ENCODE assay signal across 8 cellular contexts in genomic region chr3:11640009-11640673, GRCh38. TPM values are rescaled to one million over a fixed set of nuclear protein-coding genes. Genes with fewer than 3 reads are reported as not detected.
A peak's percentile ranks its signal among the peaks of the same experiment; 100 is the strongest.
DNase-seq lines count a peak whose midpoint lies in the region; TF ChIP-seq lines count a peak whose summit lies in the region.

No MANE protein-coding gene starts in this region.

- no peaks in the 10 kb centered on the region for H3K9me2 ChIP-seq in Karpas-422 (replicated peaks; ENCODE audit: insufficient read depth, low read length)

- no peaks in the 10 kb centered on the region for H3K27me3 ChIP-seq in Karpas-422 (ENCODE audit: low read length)
- no peaks in the 10 kb centered on the region for H3K27me3 ChIP-seq in mammary epithelial cell (ENCODE audit: insufficient read depth, low read length)

- no peak for DNase-seq in AG10803 (ENCODE audit: low read depth)
- no peak for DNase-seq in Karpas-422
- DNase-seq in mammary epithelial cell = no peak
- no peak for DNase-seq in neural crest cell (ENCODE audit: low read depth, low spot score)
- no peak for DNase-seq in HCEC 1CT
- DNase-seq in AG08396 (ENCODE audit: low spot score) = no peak
- no peak for DNase-seq in mesenteric fat pad (ENCODE audit: low spot score)
- DNase-seq in stimulated activated CD4-positive, alpha-beta T cell treated with anti-CD3 and anti-CD28 coated beads, Interleukin-15, amount 100 ng/mL, for 24 hours = no peak

- H3K9ac ChIP-seq in Karpas-422 (ENCODE audit: low read length) (peak overlapping the region; percentile 85), mammary epithelial cell (ENCODE audit: insufficient read depth, low read length) (no peak overlapping the region)

- H4K20me1 ChIP-seq in Karpas-422 (ENCODE audit: insufficient read depth, low read depth, low read length) = peaks cover 38% of the 10 kb centered on the region; the same call in 1 of the 2 replicates
- no peaks in the 10 kb centered on the region for H4K20me1 ChIP-seq in mammary epithelial cell (ENCODE audit: insufficient read depth, low read length)

- H3K4me3 Mint-ChIP-seq in neural crest cell = peak overlapping the region; percentile 99

- H3K9me3 ChIP-seq in Karpas-422 (ENCODE audit: low read length) (no peaks in the 10 kb centered on the region), mammary epithelial cell (replicated peaks; ENCODE audit: insufficient read depth, low read length) (no peaks in the 10 kb centered on the region)

- H3K27me3 Mint-ChIP-seq in neural crest cell (ENCODE audit: low read depth) = no peaks in the 10 kb centered on the region

- H3K27ac ChIP-seq in Karpas-422 (ENCODE audit: low read length) (peak overlapping the region; percentile 31), mammary epithelial cell (ENCODE audit: insufficient read depth, low read depth, low read length) (peak overlapping the region; percentile 22)

- H3K27ac Mint-ChIP-seq in neural crest cell (ENCODE audit: unreplicated experiment) = no peak overlapping the region

- H3K36me3 ChIP-seq in Karpas-422 (ENCODE audit: insufficient read depth, low read length) (no peaks in the 10 kb centered on the region), mammary epithelial cell (ENCODE audit: insufficient read depth, low read length) (no peaks in the 10 kb centered on the region)

- peak overlapping the region; percentile 74 for H3K4me2 ChIP-seq in Karpas-422 (ENCODE audit: low read depth, low read length, poor library complexity, severe bottlenecking)
- peak overlapping the region; percentile 91 for H3K4me2 ChIP-seq in mammary epithelial cell (ENCODE audit: insufficient read depth, low read depth, low read length)

- CTCF ChIA-PET in mammary epithelial cell (lab: Charles Lee; ENCODE audit: low non-redundant PET) = no interaction called here

- intact Hi-C loops in mammary epithelial cell (cut with micrococcal nuclease) = loop anchor here (5.0 kb wide), 1 partner anchor 127 kb away; no protein-coding TSS in a partner anchor

- TF ChIP-seq CTCF in AG10803 (conservative IDR thresholded peaks at IDR 0.05; ENCODE audit: low read length) (no peak), mammary epithelial cell (conservative IDR thresholded peaks at IDR 0.05 in 1 of 2, IDR thresholded peaks at IDR 0.05 in 1 of 2; ENCODE audit: extremely low read depth in 1 of 2, insufficient read depth in 1 of 2, low read depth in 1 of 2, low read length in 2 of 2) (no peak), neural crest cell (conservative IDR thresholded peaks at IDR 0.05) (no peak)

- no TSS peak for BruUV-seq in mammary epithelial cell (replicated peaks; lab: Mats Ljungman, UMichigan)

- in situ Hi-C loops in mammary epithelial cell (cut with MboI; ENCODE audit: low sequenced_read_pairs in 2 of 2) = no loop called here

- 77% methylated on average over 9 of the region's 9 CpGs for WGBS in mammary epithelial cell (ENCODE audit: low coverage, missing lambda C conversion rate)

- H3K79me2 ChIP-seq in Karpas-422 (ENCODE audit: low read length) (peaks cover 93% of the 10 kb centered on the region), mammary epithelial cell (ENCODE audit: insufficient read depth, low read length) (peaks cover 89% of the 10 kb centered on the region)

- H3K4me3 ChIP-seq in AG10803 (ENCODE audit: low read length) = peak overlapping the region; percentile 92
- H3K4me3 ChIP-seq in Karpas-422 (ENCODE audit: low read length) = peak overlapping the region; percentile 76
- no peak overlapping the region for H3K4me3 ChIP-seq in mammary epithelial cell (replicated peaks in 1 of 3; ENCODE audit: insufficient read depth in 1 of 3, low read depth in 2 of 3, low read length in 3 of 3)

- H3K9me3 Mint-ChIP-seq in neural crest cell = no peaks in the 10 kb centered on the region

- H3K36me3 Mint-ChIP-seq in neural crest cell (ENCODE audit: low read depth) = no peaks in the 10 kb centered on the region

- H3K4me1 Mint-ChIP-seq in neural crest cell = peaks cover 72% of the 10 kb centered on the region

- no peak overlapping the region for H2AFZ ChIP-seq in Karpas-422 (ENCODE audit: low read length)
- H2AFZ ChIP-seq in mammary epithelial cell (ENCODE audit: low read depth, low read length) = no peak overlapping the region

- dilution Hi-C loops in mammary epithelial cell (cut with HindIII; ENCODE audit: low sequenced_read_pairs) = no loop called here

- H3K4me1 ChIP-seq in Karpas-422 (ENCODE audit: low read length) (peaks cover 74% of the 10 kb centered on the region), mammary epithelial cell (ENCODE audit: insufficient read depth, low read length) (peaks cover 63% of the 10 kb centered on the region)

RNA-seq across cellular contexts. Expression of gene VGLL4, which starts 3.6 kb away (rescaled TPM):
- total RNA-seq in Karpas-422 (2014; rRNA removed; shearing (Covaris generic); ENCODE audit: low replicate concordance) = 125 and 152 TPM in 2 replicates
- total RNA-seq in mammary epithelial cell (10 to 100 TPM; 30.8 to 77.3 TPM), neural crest cell (82.8 and 90.2 TPM in 2 replicates), mesenteric fat pad (57.5 TPM)
- 31.3 TPM for polyA plus RNA-seq in mammary epithelial cell
- 46.0 TPM for polyA minus RNA-seq in mammary epithelial cell

Comparison
In these comparisons a context has a peak if more than half of its experiments do, and no peak if none do; other contexts are left out.
1. H3K4me3 ChIP-seq: peak in AG10803 (single experiment) and Karpas-422 (single experiment); none in mammary epithelial cell (0 of 3).